9 cellular contexts compared by ENCODE assay signal in genomic region chr16:24013733-24014645, GRCh38.
DNase-seq lines count a peak whose midpoint lies in the region; ATAC-seq lines count a peak whose summit lies in the region.
"Had no signal": no experiment of that assay in that cellular context is flagged by ENCODE, and none has a peak within 500 bp of the region (broad histone marks: within the 10 kb centered on the region; RNA-seq: fewer than 3 reads in every experiment).

No MANE protein-coding gene starts in this region.

- no peak overlapping the region for H2AFZ ChIP-seq in GM23248

- H3K4me2 ChIP-seq in GM23248 (ENCODE audit: unreplicated experiment): no peak overlapping the region

- no peaks in the 10 kb centered on the region for H3F3A ChIP-seq in GM23248 (ENCODE audit: insufficient read depth)

- ATAC-seq in GM19328 (IDR thresholded peaks at IDR 0.05; ENCODE audit: unreplicated experiment) (peak; percentile 72), HG03342 (IDR thresholded peaks at IDR 0.05; ENCODE audit: unreplicated experiment) (peak; percentile 90)
- peak; percentile 98 for ATAC-seq in activated naive CD8-positive, alpha-beta T cell treated with anti-CD3 and anti-CD28 coated beads, Interleukin-2, amount 50 U/mL, for 24 hours

- H3K9ac ChIP-seq in GM23248: no peak overlapping the region

- 14 to 17% methylated on average over 9 to 10 of the region's 10 CpGs for WGBS in GM23248 (ENCODE audit: low coverage in 1 of 2, low lambda C conversion rate in 2 of 2, missing lambda C conversion rate in 2 of 2), 2 experiments

- peak overlapping the region; percentile 65 for H3K27ac Mint-ChIP-seq in activated naive CD8-positive, alpha-beta T cell treated with anti-CD3 and anti-CD28 coated beads, Interleukin-2, amount 50 U/mL, for 24 hours

- no peaks in the 10 kb centered on the region for H3K27me3 ChIP-seq in GM23248 (replicated peaks; ENCODE audit: insufficient read depth)
- H3K27me3 ChIP-seq: cardiac muscle cell had no signal

- H3K9me3 ChIP-seq in GM23248 (ENCODE audit: low read depth): no peaks in the 10 kb centered on the region

- in situ Hi-C loops in GM23248 (cut with MboI): loop anchor here (10.0 kb wide), 1 partner anchor 209 kb away; no protein-coding TSS in a partner anchor

- H4K20me1 ChIP-seq in GM23248 (ENCODE audit: insufficient read depth): no peaks in the 10 kb centered on the region

- no peaks in the 10 kb centered on the region for H3K9me3 Mint-ChIP-seq in activated naive CD8-positive, alpha-beta T cell treated with anti-CD3 and anti-CD28 coated beads, Interleukin-2, amount 50 U/mL, for 24 hours

- H3K79me2 ChIP-seq in GM23248 (ENCODE audit: insufficient read depth): no peaks in the 10 kb centered on the region

- H3K4me1 Mint-ChIP-seq in activated naive CD8-positive, alpha-beta T cell treated with anti-CD3 and anti-CD28 coated beads, Interleukin-2, amount 50 U/mL, for 24 hours: peaks cover 69% of the 10 kb centered on the region

- H3K4me1 ChIP-seq in GM23248 (ENCODE audit: insufficient read depth): no peaks in the 10 kb centered on the region

- H3K9me2 ChIP-seq in GM23248 (ENCODE audit: insufficient read depth): no peaks in the 10 kb centered on the region

- peak overlapping the region; percentile 26 for H3K4me3 Mint-ChIP-seq in activated naive CD8-positive, alpha-beta T cell treated with anti-CD3 and anti-CD28 coated beads, Interleukin-2, amount 50 U/mL, for 24 hours

- DNase-seq in CD1c-positive myeloid dendritic cell (ENCODE audit: extremely low spot score): peak; percentile 81
- peak; percentile 58 for DNase-seq in SW480 (ENCODE audit: low spot score)
- peak; percentile 70 for DNase-seq in activated naive CD8-positive, alpha-beta T cell treated with anti-CD3 and anti-CD28 coated beads, Interleukin-2, amount 50 U/mL, for 24 hours
- peak; percentile 28 to 31 for DNase-seq in stimulated activated CD8-positive, alpha-beta memory T cell treated with anti-CD3 and anti-CD28 coated beads, Interleukin-2, amount 100 ng/mL, for 1 hour (ENCODE audit: low read depth in 2 of 2)
- no peak for DNase-seq in NCI-H2107 (lab: John Stamatoyannopoulos, UW)
- DNase-seq in GM23248: no peak

- no peaks in the 10 kb centered on the region for H3K36me3 Mint-ChIP-seq in activated naive CD8-positive, alpha-beta T cell treated with anti-CD3 and anti-CD28 coated beads, Interleukin-2, amount 50 U/mL, for 24 hours (ENCODE audit: low read depth)

- H3K4me3 ChIP-seq in GM23248: no peak overlapping the region
- H3K4me3 ChIP-seq: cardiac muscle cell had no signal

- H3K27ac ChIP-seq in GM23248: no peak overlapping the region
- H3K27ac ChIP-seq: cardiac muscle cell had no signal

- H3K27me3 Mint-ChIP-seq in activated naive CD8-positive, alpha-beta T cell treated with anti-CD3 and anti-CD28 coated beads, Interleukin-2, amount 50 U/mL, for 24 hours: no peaks in the 10 kb centered on the region

- H3K36me3 ChIP-seq in GM23248 (ENCODE audit: low read depth): no peaks in the 10 kb centered on the region
- H3K36me3 ChIP-seq: cardiac muscle cell had no signal

Comparison
In these comparisons a context has a peak if more than half of its experiments do, and no peak if none do; other contexts are left out.
1. DNase-seq: peak in CD1c-positive myeloid dendritic cell (single experiment), SW480 (single experiment), activated naive CD8-positive, alpha-beta T cell treated with anti-CD3 and anti-CD28 coated beads, Interleukin-2, amount 50 U/mL, for 24 hours (single experiment) and stimulated activated CD8-positive, alpha-beta memory T cell treated with anti-CD3 and anti-CD28 coated beads, Interleukin-2, amount 100 ng/mL, for 1 hour (2 of 2); none in NCI-H2107 (single experiment) and GM23248 (single experiment).
2. Peak in every context shown above with its lines, with median percentiles within 50 percentile points of each other: ATAC-seq.